Comparison of ENCODE assay signal across 22 cellular contexts in genomic region chr5:123786411-123786810, GRCh38.
DNase-seq lines count a peak whose midpoint lies in the region; FAIRE-seq and TF ChIP-seq lines count a peak whose summit lies in the region.
"Had no signal": no experiment of that assay in that cellular context is flagged by ENCODE, and none has a peak within 500 bp of the region (broad histone marks: within the 10 kb centered on the region; RNA-seq: fewer than 3 reads in every experiment).

No MANE protein-coding gene starts in this region.

- peaks cover 19% of the 10 kb centered on the region for H3K4me1 ChIP-seq in osteoblast (ENCODE audit: insufficient read depth, low read length)
- H3K4me1 ChIP-seq: testis had no signal

- no peak for FAIRE-seq in D721Med (lab: Jason Lieb, UNC)
- FAIRE-seq: G401.6, HTR-8/SVneo had no signal

- H3F3A ChIP-seq in SU-DHL-6 (ENCODE audit: insufficient read depth): no peaks in the 10 kb centered on the region

- H3K27ac ChIP-seq in SU-DHL-6 (ENCODE audit: low read depth, low read length): no peak overlapping the region
- no peak overlapping the region for H3K27ac ChIP-seq in osteoblast (ENCODE audit: low read depth, low read length)
- H3K27ac ChIP-seq in substantia nigra (ENCODE audit: low read depth, low read length, poor library complexity, severe bottlenecking): no peak overlapping the region
- no peak overlapping the region for H3K27ac ChIP-seq in brain microvascular endothelial cell
- H3K27ac ChIP-seq: neutrophil, testis had no signal

- peaks cover 16% of the 10 kb centered on the region; the same call in 1 of the 2 replicates for H3K9me3 ChIP-seq in SU-DHL-6 (ENCODE audit: insufficient read depth, low read length)
- H3K9me3 ChIP-seq in osteoblast (ENCODE audit: low read depth, low read length): peaks cover 4% of the 10 kb centered on the region
- H3K9me3 ChIP-seq: neutrophil, testis had no signal

- H3K36me3 ChIP-seq in SU-DHL-6 (ENCODE audit: low read length) (no peaks in the 10 kb centered on the region), osteoblast (ENCODE audit: insufficient read depth, low read length) (no peaks in the 10 kb centered on the region), brain microvascular endothelial cell (replicated peaks) (no peaks in the 10 kb centered on the region)
- H3K36me3 ChIP-seq: neutrophil had no signal

- DNase-seq in CD1c-positive myeloid dendritic cell (ENCODE audit: extremely low spot score): peak; percentile 3
- DNase-seq in NAMALWA (ENCODE audit: low spot score): peak; percentile 14
- no peak for DNase-seq in osteoblast (ENCODE audit: insufficient read length, low spot score, missing footprints)
- no peak for DNase-seq in substantia nigra (lab: John Stamatoyannopoulos, UW)
- DNase-seq in HT-29 (ENCODE audit: low spot score): no peak
- DNase-seq in D721Med (ENCODE audit: insufficient read length, low spot score): no peak
- no peak for DNase-seq in brain microvascular endothelial cell
- DNase-seq: activated CD4-positive, CD25-positive, alpha-beta regulatory T cell treated with anti-CD3 and anti-CD28 coated beads, Interleukin-2, amount 50 U/mL, for 72 hours; activated CD8-positive, alpha-beta T cell treated with anti-CD3 and anti-CD28 coated beads, Interleukin-2, amount 10 ng/mL, durations not matched to agents 7 days and 5 days; activated naive CD4-positive, alpha-beta T cell; activated T-cell treated with anti-CD3 and anti-CD28 coated beads, Interleukin-2, amount 50 U/mL, for 24 hours; CD4-positive, alpha-beta T cell; H7; NCI-H510A; right cardiac atrium; T-helper 9 cell; testis had no signal

- in situ Hi-C loops in brain microvascular endothelial cell (cut with HindIII; ENCODE audit: low pct_ligation_motif_present, low sequenced_read_pairs): no loop called here

- H2AFZ ChIP-seq in SU-DHL-6 (ENCODE audit: low read depth, low read length, severe bottlenecking) (no peak overlapping the region), osteoblast (ENCODE audit: low read length) (no peak overlapping the region)

- H3K9me2 ChIP-seq in SU-DHL-6 (replicated peaks; ENCODE audit: insufficient read depth, low read length): no peaks in the 10 kb centered on the region

- H3K27me3 ChIP-seq in SU-DHL-6 (ENCODE audit: low read length) (no peaks in the 10 kb centered on the region), osteoblast (ENCODE audit: insufficient read depth, low read length) (no peaks in the 10 kb centered on the region), brain microvascular endothelial cell (replicated peaks) (no peaks in the 10 kb centered on the region)
- H3K27me3 ChIP-seq: neutrophil, testis had no signal

- H3K4me3 ChIP-seq in SU-DHL-6 (ENCODE audit: insufficient read depth, low read length, poor library complexity, severe bottlenecking) (no peak overlapping the region), osteoblast (ENCODE audit: insufficient read depth, low read length) (no peak overlapping the region), brain microvascular endothelial cell (ENCODE audit: low read depth, low read length) (no peak overlapping the region)
- H3K4me3 ChIP-seq: mucosa of descending colon, testis had no signal

- H4K20me1 ChIP-seq in SU-DHL-6 (ENCODE audit: low read depth, low read length) (no peaks in the 10 kb centered on the region), osteoblast (ENCODE audit: insufficient read depth, low read length) (no peaks in the 10 kb centered on the region)

- TF ChIP-seq CTCF in SU-DHL-6 (IDR thresholded peaks at IDR 0.05; ENCODE audit: insufficient read depth, low read length, poor library complexity, severe bottlenecking): no peak
- TF ChIP-seq CTCF in osteoblast (IDR thresholded peaks at IDR 0.05; ENCODE audit: extremely low read depth, low read depth, low read length): no peak
- no peak for TF ChIP-seq CTCF in D721Med (IDR thresholded peaks at IDR 0.05; ENCODE audit: insufficient read depth, missing control alignments)
- TF ChIP-seq CTCF in brain microvascular endothelial cell (IDR thresholded peaks at IDR 0.05; ENCODE audit: low read depth, low read length, missing control alignments): no peak

- peak overlapping the region; percentile 13 for H3K4me2 ChIP-seq in SU-DHL-6 (ENCODE audit: low read depth, low read length, poor library complexity, severe bottlenecking)
- peak overlapping the region; percentile 85 for H3K4me2 ChIP-seq in osteoblast (ENCODE audit: insufficient read depth, low read length)

- H3K79me2 ChIP-seq in SU-DHL-6 (ENCODE audit: insufficient read depth, low read length): no peaks in the 10 kb centered on the region
- no peaks in the 10 kb centered on the region for H3K79me2 ChIP-seq in osteoblast (ENCODE audit: insufficient read depth, low read length)

- no peak overlapping the region for H3K9ac ChIP-seq in SU-DHL-6 (ENCODE audit: low read length)

Comparison
In these comparisons a context has a peak if more than half of its experiments do, and no peak if none do; other contexts are left out.
1. DNase-seq: peak in CD1c-positive myeloid dendritic cell (single experiment) and NAMALWA (single experiment); none in osteoblast (single experiment), substantia nigra (0 of 49), HT-29 (single experiment), D721Med (single experiment) and brain microvascular endothelial cell (single experiment).